In genomic region chr20:62088258-62089127, GRCh38 we compare ENCODE assay signal across 12 cellular contexts. TPM values are rescaled to one million over a fixed set of nuclear protein-coding genes. Genes with fewer than 3 reads are reported as not detected.
DNase-seq lines count a peak whose midpoint lies in the region; ATAC-seq and FAIRE-seq lines count a peak whose summit lies in the region.
"Had no signal": no experiment of that assay in that cellular context is flagged by ENCODE, and none has a peak within 500 bp of the region (broad histone marks: within the 10 kb centered on the region; RNA-seq: fewer than 3 reads in every experiment).

No MANE protein-coding gene starts in this region.

- no peaks in the 10 kb centered on the region for H3K36me3 ChIP-seq in small intestine (ENCODE audit: control insufficient read depth in 2 of 2, insufficient read depth in 2 of 2, low read length in 2 of 2)

- DNase-seq in activated CD4-positive, alpha-beta memory T cell treated with anti-CD3 and anti-CD28 coated beads for 36 hours = peak; percentile 16
- no peak for DNase-seq in activated CD4-positive, alpha-beta memory T cell treated with anti-CD3 and anti-CD28 coated beads, Interleukin-2, amount 10 ng/mL, durations not matched to agents 7 days and 5 days
- DNase-seq in RKO (ENCODE audit: low spot score) (peak; percentile 97), fibroblast of gingiva (ENCODE audit: low read depth) (peak; percentile 81), small intestine (peak; percentile 62), posterior vena cava (ENCODE audit: low spot score) (no peak)
- DNase-seq: activated naive CD8-positive, alpha-beta T cell treated with anti-CD3 and anti-CD28 coated beads, Interleukin-2, amount 10 ng/mL, durations not matched to agents 7 days and 5 days; stimulated activated CD4-positive, alpha-beta T cell treated with anti-CD3 and anti-CD28 coated beads, Interleukin-4, amount 100 ng/mL, for 24 hours had no signal

- no peaks in the 10 kb centered on the region for H3K4me1 ChIP-seq in small intestine (ENCODE audit: control insufficient read depth in 2 of 2, insufficient read depth in 1 of 2, low read depth in 1 of 2, low read length in 1 of 2)

- POLR2A ChIA-PET in activated CD4-positive, alpha-beta memory T cell treated with anti-CD3 and anti-CD28 coated beads for 36 hours (lab: Charles Lee) = no interaction called here
- POLR2A ChIA-PET in activated CD4-positive, alpha-beta memory T cell treated with anti-CD3 and anti-CD28 coated beads, Interleukin-2, amount 10 ng/mL, durations not matched to agents 7 days and 5 days (lab: Charles Lee) = no interaction called here

- no peak overlapping the region for H3K4me3 ChIP-seq in small intestine (ENCODE audit: low read depth in 1 of 2, low read length in 2 of 2)
- H3K4me3 ChIP-seq: lung had no signal

- H3K27me3 Mint-ChIP-seq in activated CD4-positive, alpha-beta memory T cell treated with anti-CD3 and anti-CD28 coated beads for 36 hours = peaks cover 6% of the 10 kb centered on the region
- H3K27me3 Mint-ChIP-seq in activated CD4-positive, alpha-beta memory T cell treated with anti-CD3 and anti-CD28 coated beads, Interleukin-2, amount 10 ng/mL, durations not matched to agents 7 days and 5 days = no peaks in the 10 kb centered on the region

- intact Hi-C loops in activated CD4-positive, alpha-beta memory T cell treated with anti-CD3 and anti-CD28 coated beads for 36 hours (cut with micrococcal nuclease) = no loop called here
- intact Hi-C loops in posterior vena cava (cut with DNase I) = no loop called here

- 53 to 63% (median 59%) methylated on average over 15 of the region's 15 CpGs for whole genome bisulfite sequencing in small intestine, 3 donors

- ATAC-seq in HG02970 (IDR thresholded peaks at IDR 0.05; ENCODE audit: low FRiP score, unreplicated experiment) (no peak), HG02884 (IDR thresholded peaks at IDR 0.05; ENCODE audit: unreplicated experiment) (no peak)

- H3K27ac ChIP-seq in small intestine (ENCODE audit: low read depth in 1 of 2, low read length in 1 of 2) = no peak overlapping the region
- H3K27ac ChIP-seq: C4-2B had no signal

- no peak for FAIRE-seq in small intestine (lab: Jason Lieb, UNC)

- H3K9me3 ChIP-seq in small intestine (ENCODE audit: control insufficient read depth, low read depth) = no peaks in the 10 kb centered on the region

- no peak overlapping the region for H3K4me3 Mint-ChIP-seq in activated CD4-positive, alpha-beta memory T cell treated with anti-CD3 and anti-CD28 coated beads for 36 hours
- H3K4me3 Mint-ChIP-seq in activated CD4-positive, alpha-beta memory T cell treated with anti-CD3 and anti-CD28 coated beads, Interleukin-2, amount 10 ng/mL, durations not matched to agents 7 days and 5 days = no peak overlapping the region
- H3K4me3 Mint-ChIP-seq: activated naive CD8-positive, alpha-beta T cell treated with anti-CD3 and anti-CD28 coated beads, Interleukin-2, amount 10 ng/mL, durations not matched to agents 7 days and 5 days had no signal

- peaks cover 5% of the 10 kb centered on the region for H3K9me3 Mint-ChIP-seq in activated CD4-positive, alpha-beta memory T cell treated with anti-CD3 and anti-CD28 coated beads for 36 hours
- peaks cover 8% of the 10 kb centered on the region for H3K9me3 Mint-ChIP-seq in activated CD4-positive, alpha-beta memory T cell treated with anti-CD3 and anti-CD28 coated beads, Interleukin-2, amount 10 ng/mL, durations not matched to agents 7 days and 5 days

- CTCF ChIA-PET in activated CD4-positive, alpha-beta memory T cell treated with anti-CD3 and anti-CD28 coated beads for 36 hours (lab: Charles Lee) = no interaction called here
- CTCF ChIA-PET in activated CD4-positive, alpha-beta memory T cell treated with anti-CD3 and anti-CD28 coated beads, Interleukin-2, amount 10 ng/mL, durations not matched to agents 7 days and 5 days (lab: Charles Lee) = no interaction called here

- no peak overlapping the region for H3K27ac Mint-ChIP-seq in activated CD4-positive, alpha-beta memory T cell treated with anti-CD3 and anti-CD28 coated beads for 36 hours
- H3K27ac Mint-ChIP-seq in activated CD4-positive, alpha-beta memory T cell treated with anti-CD3 and anti-CD28 coated beads, Interleukin-2, amount 10 ng/mL, durations not matched to agents 7 days and 5 days = no peak overlapping the region
- H3K27ac Mint-ChIP-seq: activated naive CD8-positive, alpha-beta T cell treated with anti-CD3 and anti-CD28 coated beads, Interleukin-2, amount 10 ng/mL, durations not matched to agents 7 days and 5 days had no signal

- H3K27me3 ChIP-seq in small intestine (ENCODE audit: control insufficient read depth in 2 of 2, insufficient read depth in 2 of 2, low read length in 2 of 2) = no peaks in the 10 kb centered on the region

- H3K36me3 Mint-ChIP-seq in activated CD4-positive, alpha-beta memory T cell treated with anti-CD3 and anti-CD28 coated beads for 36 hours = no peaks in the 10 kb centered on the region
- H3K36me3 Mint-ChIP-seq in activated CD4-positive, alpha-beta memory T cell treated with anti-CD3 and anti-CD28 coated beads, Interleukin-2, amount 10 ng/mL, durations not matched to agents 7 days and 5 days (ENCODE audit: low read depth) = no peaks in the 10 kb centered on the region
- H3K36me3 Mint-ChIP-seq: activated naive CD8-positive, alpha-beta T cell treated with anti-CD3 and anti-CD28 coated beads, Interleukin-2, amount 10 ng/mL, durations not matched to agents 7 days and 5 days had no signal

- no peaks in the 10 kb centered on the region for H3K4me1 Mint-ChIP-seq in activated CD4-positive, alpha-beta memory T cell treated with anti-CD3 and anti-CD28 coated beads for 36 hours (ENCODE audit: low read depth)
- no peaks in the 10 kb centered on the region for H3K4me1 Mint-ChIP-seq in activated CD4-positive, alpha-beta memory T cell treated with anti-CD3 and anti-CD28 coated beads, Interleukin-2, amount 10 ng/mL, durations not matched to agents 7 days and 5 days
- H3K4me1 Mint-ChIP-seq: activated naive CD8-positive, alpha-beta T cell treated with anti-CD3 and anti-CD28 coated beads, Interleukin-2, amount 10 ng/mL, durations not matched to agents 7 days and 5 days had no signal

RNA-seq across cellular contexts. Expression of gene TAF4, which starts 22.8 kb away (rescaled TPM):
- 10 to 100 TPM; 15.3 to 17.0 TPM for total RNA-seq in activated CD4-positive, alpha-beta memory T cell treated with anti-CD3 and anti-CD28 coated beads for 36 hours
- total RNA-seq in activated CD4-positive, alpha-beta memory T cell treated with anti-CD3 and anti-CD28 coated beads, Interleukin-2, amount 10 ng/mL, durations not matched to agents 7 days and 5 days = 10 to 100 TPM; 18.0 to 20.0 TPM
- polyA plus RNA-seq in small intestine = 1 to 10 TPM; 4.6 to 8.0 (median 7.8) TPM
- 10 to 100 TPM in 1 of 2 donors, 1 to 10 TPM in 1; 8.8 to 11.4 TPM for total RNA-seq in posterior vena cava

RNA-seq across cellular contexts. Expression of gene LSM14B, which starts 33.8 kb away (rescaled TPM):
- 10 to 100 TPM; 33.4 to 35.1 TPM for total RNA-seq in activated CD4-positive, alpha-beta memory T cell treated with anti-CD3 and anti-CD28 coated beads for 36 hours
- 10 to 100 TPM; 38.9 to 39.0 TPM for total RNA-seq in activated CD4-positive, alpha-beta memory T cell treated with anti-CD3 and anti-CD28 coated beads, Interleukin-2, amount 10 ng/mL, durations not matched to agents 7 days and 5 days
- polyA plus RNA-seq in small intestine = 10 to 100 TPM; 11.9 to 23.3 (median 13.0) TPM
- 10 to 100 TPM; 24.4 to 26.3 TPM for total RNA-seq in posterior vena cava

RNA-seq across cellular contexts. Expression of gene PSMA7, which starts 54.7 kb away (rescaled TPM):
- 100 to 1,000 TPM; 301 to 316 TPM for total RNA-seq in activated CD4-positive, alpha-beta memory T cell treated with anti-CD3 and anti-CD28 coated beads for 36 hours
- 100 to 1,000 TPM; 243 to 246 TPM for total RNA-seq in activated CD4-positive, alpha-beta memory T cell treated with anti-CD3 and anti-CD28 coated beads, Interleukin-2, amount 10 ng/mL, durations not matched to agents 7 days and 5 days
- 100 to 1,000 TPM; 307 to 378 (median 313) TPM for polyA plus RNA-seq in small intestine
- total RNA-seq in posterior vena cava = 100 to 1,000 TPM; 179 to 194 TPM

RNA-seq across cellular contexts. Expression of gene SS18L1, which starts 55.1 kb away (rescaled TPM):
- total RNA-seq in activated CD4-positive, alpha-beta memory T cell treated with anti-CD3 and anti-CD28 coated beads for 36 hours = 10 to 100 TPM; 13.7 to 15.2 TPM
- total RNA-seq in activated CD4-positive, alpha-beta memory T cell treated with anti-CD3 and anti-CD28 coated beads, Interleukin-2, amount 10 ng/mL, durations not matched to agents 7 days and 5 days = 10 to 100 TPM; 15.1 to 16.7 TPM
- polyA plus RNA-seq in small intestine = 10 to 100 TPM in 1 of 3 donors, 1 to 10 TPM in 2; 7.5 to 13.0 (median 9.7) TPM
- 10 to 100 TPM in 1 of 2 donors, 1 to 10 TPM in 1; 9.7 to 10.3 TPM for total RNA-seq in posterior vena cava

Comparison
In these comparisons a context has a peak if more than half of its experiments do, and no peak if none do; other contexts are left out.
1. DNase-seq: peak in activated CD4-positive, alpha-beta memory T cell treated with anti-CD3 and anti-CD28 coated beads for 36 hours (single experiment), RKO (single experiment), fibroblast of gingiva (single experiment) and small intestine (single experiment); none in activated CD4-positive, alpha-beta memory T cell treated with anti-CD3 and anti-CD28 coated beads, Interleukin-2, amount 10 ng/mL, durations not matched to agents 7 days and 5 days (single experiment) and posterior vena cava (single experiment).